In genomic region chr11:134762248-134763029, GRCh38 we compare ENCODE assay signal across 11 cellular contexts.
DNase-seq lines count a peak whose midpoint lies in the region; ATAC-seq and TF ChIP-seq lines count a peak whose summit lies in the region.
"Had no signal": no experiment of that assay in that cellular context is flagged by ENCODE, and none has a peak within 500 bp of the region (broad histone marks: within the 10 kb centered on the region; RNA-seq: fewer than 3 reads in every experiment).

No MANE protein-coding gene starts in this region.

- no peaks in the 10 kb centered on the region for H3K9me3 ChIP-seq in endodermal cell (ENCODE audit: control insufficient read depth, low read length)

- no peak for DNase-seq in BJ (ENCODE audit: low read depth)
- peak; percentile 65 for DNase-seq in NCI-H146 (lab: John Stamatoyannopoulos, UW)
- DNase-seq in endodermal cell: peak; percentile 41
- DNase-seq in natural killer cell: no peak
- no peak for DNase-seq in AG08395 (ENCODE audit: low spot score)
- DNase-seq: NCI-H1048, NCI-H69, T1000 had no signal

- H3K27me3 Mint-ChIP-seq in endodermal cell (ENCODE audit: insufficient read depth): peaks cover 12% of the 10 kb centered on the region
- peaks cover 3 to 20% of the 10 kb centered on the region in 2 donors for H3K27me3 Mint-ChIP-seq in natural killer cell (ENCODE audit: low read depth in 2 of 2)

- no peaks in the 10 kb centered on the region for H3K4me1 Mint-ChIP-seq in endodermal cell
- H3K4me1 Mint-ChIP-seq in natural killer cell: no peaks in the 10 kb centered on the region

- H3K4me3 ChIP-seq in BJ (ENCODE audit: low read depth, low read length) (peak overlapping the region; percentile 23), endodermal cell (ENCODE audit: low read length) (no peak overlapping the region)

- intact Hi-C loops in natural killer cell (cut with micrococcal nuclease): no loop called here

- no peak overlapping the region for H3K9ac ChIP-seq in endodermal cell (ENCODE audit: extremely low read depth, low read length, poor library complexity, severe bottlenecking)

- POLR2A ChIA-PET in BJ (lab: Charles Lee): no interaction called here

- H3K9me3 Mint-ChIP-seq in endodermal cell (no peaks in the 10 kb centered on the region), natural killer cell (peaks cover 0 to 4% of the 10 kb centered on the region in 2 donors)

- CTCF ChIA-PET in BJ (lab: Yijun Ruan, JAX): no interaction called here

- H3K27me3 ChIP-seq in BJ (ENCODE audit: control insufficient read depth, insufficient read depth, low read length) (no peaks in the 10 kb centered on the region), endodermal cell (ENCODE audit: control insufficient read depth, insufficient read depth, low read length, poor library complexity, severe bottlenecking) (no peaks in the 10 kb centered on the region)

- WGBS in endodermal cell (ENCODE audit: insufficient coverage in 1 of 2, insufficient read length in 1 of 2), 2 experiments: 95 to 97% methylated on average over 38 to 59 of the region's 59 CpGs

- peak overlapping the region; percentile 30 for H3K4me3 Mint-ChIP-seq in endodermal cell
- H3K4me3 Mint-ChIP-seq in natural killer cell: peak overlapping the region; percentile 52

- ATAC-seq in natural killer cell (peak in 1 of 3 donors; percentile 36), HG02938 (IDR thresholded peaks at IDR 0.05; ENCODE audit: unreplicated experiment) (no peak), GM21576 (IDR thresholded peaks at IDR 0.05; ENCODE audit: unreplicated experiment) (no peak), HG03521 (IDR thresholded peaks at IDR 0.05; ENCODE audit: unreplicated experiment) (no peak)

- no peak overlapping the region for H3K27ac Mint-ChIP-seq in endodermal cell
- no peak overlapping the region for H3K27ac Mint-ChIP-seq in natural killer cell

- TF ChIP-seq CTCF in BJ (IDR thresholded peaks at IDR 0.05; ENCODE audit: insufficient read depth, low read depth, low read length) (no peak), endodermal cell (conservative IDR thresholded peaks at IDR 0.05) (no peak), natural killer cell (IDR thresholded peaks at IDR 0.05) (no peak)

- H3K27ac ChIP-seq in endodermal cell (ENCODE audit: low read depth, low read length): no peak overlapping the region

- H3K36me3 Mint-ChIP-seq in endodermal cell (ENCODE audit: low read depth) (no peaks in the 10 kb centered on the region), natural killer cell (no peaks in the 10 kb centered on the region)

- no peaks in the 10 kb centered on the region for H3K4me1 ChIP-seq in endodermal cell (ENCODE audit: control insufficient read depth, insufficient read depth, low read length)

- no peaks in the 10 kb centered on the region for H3K36me3 ChIP-seq in BJ (ENCODE audit: control insufficient read depth, insufficient read depth, low read length)
- no peaks in the 10 kb centered on the region for H3K36me3 ChIP-seq in endodermal cell (ENCODE audit: control insufficient read depth, insufficient read depth, low read length)

Comparison
In these comparisons a context has a peak if more than half of its experiments do, and no peak if none do; other contexts are left out.
1. DNase-seq: peak in NCI-H146 (single experiment) and endodermal cell (single experiment); none in BJ (single experiment), natural killer cell (single experiment) and AG08395 (single experiment).